ENCODE assay signal across 22 cellular contexts in the genomic region with DNA sequence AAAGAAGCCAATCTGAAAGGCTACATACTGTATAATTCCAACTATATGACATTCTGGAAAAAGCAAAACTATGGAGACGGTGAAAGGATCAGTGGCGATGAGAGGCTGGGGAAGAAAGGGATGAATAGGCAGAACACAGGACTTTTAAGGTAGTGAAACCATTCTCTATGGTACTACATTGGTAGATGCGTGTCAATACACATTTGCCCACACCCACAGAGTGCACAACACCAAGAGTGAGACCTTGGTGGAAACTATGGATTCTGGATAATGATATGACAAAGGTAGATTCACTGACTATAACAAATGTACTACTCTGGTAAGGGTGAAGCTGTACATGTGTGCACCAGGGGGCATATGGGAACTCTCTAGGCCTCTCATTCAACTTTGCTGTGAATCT.
DNase-seq lines count a peak whose midpoint lies in the region; ATAC-seq, FAIRE-seq and TF ChIP-seq lines count a peak whose summit lies in the region.
"Had no signal": no experiment of that assay in that cellular context is flagged by ENCODE, and none has a peak within 500 bp of the region (broad histone marks: within the 10 kb centered on the region; RNA-seq: fewer than 3 reads in every experiment).

No MANE protein-coding gene starts in this region.

- H4K20me1 ChIP-seq in DND-41 (ENCODE audit: insufficient read depth, low read length) (no peaks in the 10 kb centered on the region), Loucy (ENCODE audit: insufficient read depth, low read length, poor library complexity, severe bottlenecking) (peaks cover 3% of the 10 kb centered on the region), GM12878 (ENCODE audit: control insufficient read depth, insufficient read depth) (no peaks in the 10 kb centered on the region)

- H3F3A ChIP-seq in Loucy (ENCODE audit: low read depth): no peaks in the 10 kb centered on the region

- H3K27ac ChIP-seq in DND-41 (ENCODE audit: low read length): no peak overlapping the region
- no peak overlapping the region for H3K27ac ChIP-seq in GM12878 (ENCODE audit: control insufficient read depth, insufficient read depth)
- no peak overlapping the region for H3K27ac ChIP-seq in right cardiac atrium (ENCODE audit: low read length)
- no peak overlapping the region for H3K27ac ChIP-seq in right atrium auricular region
- H3K27ac ChIP-seq: A549, Peyer's patch, SK-N-MC had no signal

- no peak for TF ChIP-seq POLR2A in GM12878 (IDR thresholded peaks at IDR 0.05; ENCODE audit: low read depth, low read length)

- intact Hi-C loops in GM12878 (cut with micrococcal nuclease; ENCODE audit: unreplicated experiment) (no loop called here), right cardiac atrium (cut with DNase I) (no loop called here)

- CTCF ChIA-PET in GM12878 (lab: Yijun Ruan, JAX): interaction anchor here (0.6 to 2.8 kb wide), 6 partner anchors 8 to 640 kb away, joined by 3 to 18 read pairs (median 4); no protein-coding TSS in a partner anchor

- ATAC-seq in DND-41 (ENCODE audit: insufficient read depth, low read depth): 0 out of 3 replicates have a peak, but pooled peaks have one; percentile 31
- ATAC-seq in GM12878: peak; percentile 21; the same call in 2 of the 3 replicates
- ATAC-seq in right cardiac atrium: no peak
- ATAC-seq: A549 had no signal

- peaks cover 9% of the 10 kb centered on the region for H3K9me3 Mint-ChIP-seq in neural crest cell
- H3K9me3 Mint-ChIP-seq: CD8-positive, alpha-beta memory T cell had no signal

- peaks cover 18% of the 10 kb centered on the region for H3K36me3 Mint-ChIP-seq in neural crest cell (ENCODE audit: low read depth)

- no peaks in the 10 kb centered on the region for H3K27me3 Mint-ChIP-seq in neural crest cell (ENCODE audit: low read depth)
- H3K27me3 Mint-ChIP-seq: CD8-positive, alpha-beta memory T cell had no signal

- no TSS peak for BruUV-seq in GM12878 (replicated peaks; lab: Mats Ljungman, UMichigan)

- H3K4me1 Mint-ChIP-seq in neural crest cell: peaks cover under 1% of the 10 kb centered on the region

- H3K36me3 ChIP-seq in DND-41 (ENCODE audit: insufficient read depth, low read length): peaks cover 18% of the 10 kb centered on the region; the same call in 1 of the 2 replicates
- H3K36me3 ChIP-seq in Loucy (ENCODE audit: insufficient read depth, low read length): peaks cover 5% of the 10 kb centered on the region; the same call in 1 of the 2 replicates
- peaks cover 0 to 11% of the 10 kb centered on the region in 2 experiments; a peak in 3 of 4 replicates for H3K36me3 ChIP-seq in GM12878 (ENCODE audit: control insufficient read depth in 2 of 2, insufficient read depth in 2 of 2, low read length in 1 of 2)
- H3K36me3 ChIP-seq in right atrium auricular region: no peaks in the 10 kb centered on the region
- H3K36me3 ChIP-seq: Peyer's patch had no signal

- RAD21 ChIA-PET in GM12878 (lab: Charles Lee; ENCODE audit: unreplicated experiment): interaction anchor here (1.2 kb wide), 1 partner anchor 327 kb away, joined by 3 read pairs; no protein-coding TSS in a partner anchor

- no peak overlapping the region for H3K4me3 ChIP-seq in DND-41 (ENCODE audit: low read depth in 1 of 2, low read length in 2 of 2)
- H3K4me3 ChIP-seq in Loucy (ENCODE audit: low read length, poor library complexity, severe bottlenecking): no peak overlapping the region
- H3K4me3 ChIP-seq in GM12878: no peak overlapping the region
- no peak overlapping the region for H3K4me3 ChIP-seq in right cardiac atrium (ENCODE audit: low read length)
- H3K4me3 ChIP-seq in right atrium auricular region: no peak overlapping the region
- H3K4me3 ChIP-seq: A549, Peyer's patch, SK-N-MC had no signal

- SMC1A ChIA-PET in GM12878 (lab: Charles Lee; ENCODE audit: uncharacterized antibody, unreplicated experiment): interaction anchor here (0.8 to 3.1 kb wide), 4 partner anchors 8 to 334 kb away, joined by 3 to 9 read pairs (median 4); no protein-coding TSS in a partner anchor

- no peak overlapping the region for H3K4me2 ChIP-seq in DND-41 (ENCODE audit: insufficient read depth, low read length)
- no peak overlapping the region for H3K4me2 ChIP-seq in Loucy (ENCODE audit: low read depth, low read length, poor library complexity, severe bottlenecking)
- H3K4me2 ChIP-seq in GM12878 (ENCODE audit: control insufficient read depth, insufficient read depth): no peak overlapping the region
- H3K4me2 ChIP-seq: A549 had no signal

- no peak overlapping the region for H3K27ac Mint-ChIP-seq in neural crest cell (ENCODE audit: unreplicated experiment)

- FAIRE-seq in GM12878 (lab: Jason Lieb, UNC): no peak
- FAIRE-seq: A549, H54 had no signal

- no peak overlapping the region for H3K4me3 Mint-ChIP-seq in neural crest cell
- H3K4me3 Mint-ChIP-seq: CD8-positive, alpha-beta memory T cell had no signal

- in situ Hi-C loops in GM12878 (cut with MboI): no loop called here

- H2AFZ ChIP-seq in DND-41 (ENCODE audit: low read depth, low read length) (no peak overlapping the region), Loucy (ENCODE audit: low read length) (no peak overlapping the region), GM12878 (ENCODE audit: control insufficient read depth, low read depth, low read length) (no peak overlapping the region)

- DNase-seq in DND-41: no peak
- DNase-seq in GM12878 (ENCODE audit: low read depth, low spot score): no peak
- DNase-seq in neural crest cell (ENCODE audit: low read depth, low spot score): no peak
- no peak for DNase-seq in right cardiac atrium
- no peak for DNase-seq in stimulated activated CD4-positive, alpha-beta T cell treated with anti-CD3 and anti-CD28 coated beads, Interleukin-4, amount 100 ng/mL, for 24 hours
- DNase-seq in right atrium auricular region (ENCODE audit: low spot score): no peak
- DNase-seq in activated effector memory CD4-positive, alpha-beta T cell treated with Interleukin-2 at 50 U/mL for 16 hours: no peak
- DNase-seq: C1 segment of cervical spinal cord; CD8-positive, alpha-beta memory T cell; DMS53; MM.1S; NCI-H187; NCI-H2107; NCI-H2227 treated with DMSO at 0.1 percent for 48 hours; NCI-H510A treated with DMSO at 0.1 percent for 48 hours; NCI-H82; Peyer's patch; Right ventricle myocardium superior had no signal

- H3K9me3 ChIP-seq in DND-41 (ENCODE audit: insufficient read depth, low read length, severe bottlenecking) (no peaks in the 10 kb centered on the region), Loucy (ENCODE audit: insufficient read depth, low read depth, low read length) (no peaks in the 10 kb centered on the region), GM12878 (replicated peaks; ENCODE audit: control insufficient read depth, insufficient read depth, low read length) (no peaks in the 10 kb centered on the region; the same call in 2 of the 3 replicates), right cardiac atrium (ENCODE audit: control insufficient read depth, low read length) (no peaks in the 10 kb centered on the region), right atrium auricular region (no peaks in the 10 kb centered on the region)
- H3K9me3 ChIP-seq: A549, Peyer's patch had no signal

- POLR2A ChIA-PET in GM12878 (lab: Charles Lee): no interaction called here

- TF ChIP-seq CTCF in DND-41 (IDR thresholded peaks at IDR 0.05; ENCODE audit: borderline replicate concordance, extremely low read depth, low read length, poor library complexity, severe bottlenecking) (peak; percentile 8), Loucy (conservative IDR thresholded peaks at IDR 0.05; ENCODE audit: low read length) (peak; percentile 33), GM12878 (IDR thresholded peaks at IDR 0.05 in 2 of 3, conservative IDR thresholded peaks at IDR 0.05 in 1 of 3; ENCODE audit: control insufficient read depth in 2 of 3, extremely low read depth in 1 of 3, insufficient read depth in 1 of 3, low read depth in 3 of 3, low read length in 3 of 3) (no peak), neural crest cell (conservative IDR thresholded peaks at IDR 0.05) (peak; percentile 13), right atrium auricular region (IDR thresholded peaks at IDR 0.05) (no peak)

- H3K4me1 ChIP-seq in DND-41 (ENCODE audit: insufficient read depth, low read length) (0 out of 2 replicates have a peak, but pooled peaks cover 3% of the 10 kb centered on the region), Loucy (ENCODE audit: insufficient read depth, low read length, poor library complexity, severe bottlenecking) (peaks cover 17% of the 10 kb centered on the region), GM12878 (ENCODE audit: control insufficient read depth, insufficient read depth, low read length) (peaks cover 3% of the 10 kb centered on the region), right cardiac atrium (ENCODE audit: control insufficient read depth, insufficient read depth, low read length) (no peaks in the 10 kb centered on the region), right atrium auricular region (no peaks in the 10 kb centered on the region)
- H3K4me1 ChIP-seq: A549, Peyer's patch had no signal

- TF ChIP-seq RAD21 in GM12878 (IDR thresholded peaks at IDR 0.05; ENCODE audit: insufficient read depth, low read depth, low read length): no peak

- no peaks in the 10 kb centered on the region; the same call in 1 of the 2 replicates for H3K79me2 ChIP-seq in DND-41 (ENCODE audit: insufficient read depth, low read length)
- H3K79me2 ChIP-seq in Loucy (ENCODE audit: insufficient read depth, low read length): no peaks in the 10 kb centered on the region
- H3K79me2 ChIP-seq in GM12878 (ENCODE audit: control insufficient read depth, insufficient read depth, low read length): peaks cover 8% of the 10 kb centered on the region

- H3K9ac ChIP-seq in DND-41 (ENCODE audit: low read depth, low read length) (no peak overlapping the region), Loucy (ENCODE audit: low read depth, low read length, poor library complexity, severe bottlenecking) (no peak overlapping the region), GM12878 (ENCODE audit: control insufficient read depth, insufficient read depth, low read length) (no peak overlapping the region)

- no peak for TF ChIP-seq EP300 in GM12878 (IDR thresholded peaks at IDR 0.05; ENCODE audit: borderline replicate concordance in 1 of 2, control insufficient read depth in 1 of 2, low read depth in 2 of 2, low read length in 2 of 2)

- 90% methylated on average over 3 of the region's 3 CpGs for WGBS in GM12878 (ENCODE audit: insufficient coverage, insufficient replicate concordance, low lambda C conversion rate, missing lambda C conversion rate)
- WGBS in right cardiac atrium: 96% methylated on average over 3 of the region's 3 CpGs

- no peaks in the 10 kb centered on the region for H3K9me2 ChIP-seq in Loucy (replicated peaks; ENCODE audit: low read depth, low read length)

- H3K27me3 ChIP-seq in DND-41 (ENCODE audit: insufficient read depth, low read length, poor library complexity) (no peaks in the 10 kb centered on the region), Loucy (ENCODE audit: insufficient read depth, low read length, poor library complexity, severe bottlenecking) (no peaks in the 10 kb centered on the region), GM12878 (replicated peaks in 1 of 2; ENCODE audit: control insufficient read depth in 2 of 2, insufficient read depth in 2 of 2, low read length in 1 of 2) (no peaks in the 10 kb centered on the region), right cardiac atrium (ENCODE audit: control insufficient read depth, insufficient read depth) (no peaks in the 10 kb centered on the region), right atrium auricular region (no peaks in the 10 kb centered on the region)
- H3K27me3 ChIP-seq: Peyer's patch had no signal

TF ChIP-seq in GM12878, 131 proteins besides CTCF, POLR2A, EP300 and RAD21 (continues in another document):
- no peak for TF ChIP-seq SMAD1 (IDR thresholded peaks at IDR 0.05; ENCODE audit: low read depth, partially characterized antibody)

Comparison
In these comparisons a context has a peak if more than half of its experiments do, and no peak if none do; other contexts are left out.
1. ATAC-seq: peak in DND-41 (single experiment) and GM12878 (single experiment); none in right cardiac atrium (0 of 2).
2. CTCF ChIP-seq: peak in DND-41 (single experiment), Loucy (single experiment) and neural crest cell (single experiment); none in GM12878 (0 of 3) and right atrium auricular region (0 of 2).